ENCODE assay signal across 8 cellular contexts in the genomic region with DNA sequence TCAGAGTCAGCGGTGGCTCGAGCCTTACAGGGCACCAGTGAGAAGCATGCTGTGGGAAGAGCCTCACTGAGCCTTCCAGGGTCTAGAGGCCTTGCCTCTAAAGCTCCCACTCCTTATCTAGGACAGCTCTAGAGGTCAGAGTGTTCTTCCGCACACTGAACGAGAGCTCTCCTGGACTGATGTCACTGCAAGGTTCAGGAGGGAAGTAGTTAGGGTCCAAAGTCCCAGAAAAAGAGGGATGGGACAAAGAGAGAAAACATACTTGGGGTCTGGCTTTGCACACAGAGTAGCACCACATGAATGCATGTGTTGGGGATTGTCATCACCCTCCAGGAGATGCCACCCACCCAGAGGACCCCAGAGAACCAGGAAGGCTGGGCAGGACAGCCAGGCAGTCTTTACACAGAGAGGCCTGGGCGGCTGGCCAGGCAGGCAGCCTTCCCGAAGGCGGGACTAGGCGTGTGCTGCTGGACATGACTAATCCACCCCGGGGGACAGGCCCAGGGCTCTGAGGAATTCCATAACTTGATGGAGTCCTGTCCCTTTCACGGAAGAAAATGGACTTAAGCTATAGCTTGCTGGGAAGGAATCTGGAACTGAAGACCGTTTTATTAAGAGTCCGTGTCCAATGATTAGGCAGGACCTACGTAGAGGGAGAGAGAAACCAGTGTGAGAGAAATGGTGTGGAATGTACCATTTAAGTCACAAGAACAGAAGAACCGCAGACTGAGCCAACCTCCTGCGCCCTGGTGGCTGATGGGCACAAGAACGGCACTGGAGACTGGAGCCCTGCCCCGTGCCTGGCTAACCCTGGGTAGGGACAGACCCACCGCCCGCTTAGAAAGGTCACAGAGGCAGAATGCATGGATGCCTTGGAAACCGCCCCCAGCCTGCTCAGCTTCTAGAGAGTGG. TPM values are rescaled to one million over a fixed set of nuclear protein-coding genes. Genes with fewer than 3 reads are reported as not detected.
A peak's percentile ranks its signal among the peaks of the same experiment; 100 is the strongest.
DNase-seq lines count a peak whose midpoint lies in the region; ATAC-seq and TF ChIP-seq lines count a peak whose summit lies in the region.

No MANE protein-coding gene starts in this region.

- peaks cover 63% of the 10 kb centered on the region for H3K36me3 ChIP-seq in OCI-LY3 (replicated peaks; ENCODE audit: low read depth, low read length)
- H3K36me3 ChIP-seq in mucosa of descending colon (ENCODE audit: low read depth) = peaks cover 10% of the 10 kb centered on the region
- no peaks in the 10 kb centered on the region for H3K36me3 ChIP-seq in urinary bladder (ENCODE audit: insufficient read depth)

- no peaks in the 10 kb centered on the region for H3K9me3 ChIP-seq in OCI-LY3 (ENCODE audit: insufficient read depth, low read length)
- no peaks in the 10 kb centered on the region for H3K9me3 ChIP-seq in mucosa of descending colon

- no peak overlapping the region for H3K4me2 ChIP-seq in OCI-LY3 (ENCODE audit: low read length)

- 37% methylated on average over 20 of the region's 20 CpGs for WGBS in urinary bladder

- no peak overlapping the region for H2AFZ ChIP-seq in OCI-LY3 (ENCODE audit: low read depth, low read length)

- H3K4me1 Mint-ChIP-seq in endothelial cell (ENCODE audit: unreplicated experiment) = peaks cover 4% of the 10 kb centered on the region

- no peak for DNase-seq in endothelial cell (ENCODE audit: low spot score)
- DNase-seq in mucosa of descending colon = peak; percentile 67 to 77 (median 71)
- DNase-seq in NCI-H2171 (lab: John Stamatoyannopoulos, UW) = no peak
- DNase-seq in SHP77 (lab: John Stamatoyannopoulos, UW) = no peak

- peaks cover 31% of the 10 kb centered on the region for H4K20me1 ChIP-seq in OCI-LY3 (ENCODE audit: insufficient read depth, low read length)

- ATAC-seq in mucosa of descending colon (peak; percentile 88), GM18870 (IDR thresholded peaks at IDR 0.05; ENCODE audit: unreplicated experiment) (no peak), HG03432 (IDR thresholded peaks at IDR 0.05; ENCODE audit: unreplicated experiment) (no peak)

- H3K27ac Mint-ChIP-seq in endothelial cell (ENCODE audit: unreplicated experiment) = peak overlapping the region; percentile 67

- H3K9ac ChIP-seq in OCI-LY3 (ENCODE audit: low read length) = peak overlapping the region; percentile 30; the same call in 1 of the 2 replicates

- H3K4me3 ChIP-seq in OCI-LY3 (ENCODE audit: low read length) (no peak overlapping the region), mucosa of descending colon (no peak overlapping the region), urinary bladder (ENCODE audit: low read depth, low read length) (no peak overlapping the region)

- H3K27ac ChIP-seq in OCI-LY3 (ENCODE audit: low read length) = peak overlapping the region; percentile 75
- H3K27ac ChIP-seq in urinary bladder (ENCODE audit: low read depth) = peak overlapping the region; percentile 73

- H3K4me1 ChIP-seq in OCI-LY3 (ENCODE audit: low read length) (peaks cover 26% of the 10 kb centered on the region), mucosa of descending colon (ENCODE audit: low read depth) (peaks cover 37% of the 10 kb centered on the region), urinary bladder (ENCODE audit: insufficient read depth) (no peaks in the 10 kb centered on the region)

- no peak overlapping the region for H3K4me3 Mint-ChIP-seq in endothelial cell (ENCODE audit: unreplicated experiment)

- no peaks in the 10 kb centered on the region for H3K27me3 ChIP-seq in OCI-LY3 (ENCODE audit: low read depth, low read length)

- no peak for TF ChIP-seq CTCF in OCI-LY3 (IDR thresholded peaks at IDR 0.05; ENCODE audit: low read depth, low read length)
- TF ChIP-seq CTCF in endothelial cell (IDR thresholded peaks at IDR 0.05; ENCODE audit: unreplicated experiment) = no peak
- no peak for TF ChIP-seq CTCF in mucosa of descending colon (IDR thresholded peaks at IDR 0.05)

- no peaks in the 10 kb centered on the region for H3K9me3 Mint-ChIP-seq in endothelial cell (ENCODE audit: unreplicated experiment)

- peaks cover 41% of the 10 kb centered on the region for H3K79me2 ChIP-seq in OCI-LY3 (ENCODE audit: low read length)

- intact Hi-C loops in mucosa of descending colon (cut with DNase I, micrococcal nuclease) = no loop called here

- peaks cover 46% of the 10 kb centered on the region for H3K36me3 Mint-ChIP-seq in endothelial cell (ENCODE audit: low read depth, unreplicated experiment)

- peaks cover 20% of the 10 kb centered on the region for H3K27me3 Mint-ChIP-seq in endothelial cell (ENCODE audit: unreplicated experiment)

RNA-seq across cellular contexts. Expression of a gene that starts 16.7 kb away (rescaled TPM):
- 1.6 TPM for total RNA-seq in endothelial cell (ENCODE audit: unreplicated experiment)
- total RNA-seq in mucosa of descending colon = under 1 TPM in 1 of 3 donors, not detected in 2; 0.58 TPM
- total RNA-seq in urinary bladder = 0.74 TPM
- 1.6 TPM for polyA plus RNA-seq in urinary bladder

RNA-seq across cellular contexts. Expression of a gene that starts 48.1 kb away (rescaled TPM):
- total RNA-seq in endothelial cell (ENCODE audit: unreplicated experiment) (96.8 TPM), mucosa of descending colon (10 to 100 TPM in 2 of 3 donors, 1 to 10 TPM in 1; 3.8 to 13.3 (median 13.0) TPM), urinary bladder (53.6 TPM)
- polyA plus RNA-seq in urinary bladder = 35.9 TPM

Comparison
In these comparisons a context has a peak if more than half of its experiments do, and no peak if none do; other contexts are left out.
1. DNase-seq: peak in mucosa of descending colon (3 of 3); none in endothelial cell (single experiment), NCI-H2171 (single experiment) and SHP77 (0 of 2).